ENCODE assay signal across 1 cellular context in the genomic region with DNA sequence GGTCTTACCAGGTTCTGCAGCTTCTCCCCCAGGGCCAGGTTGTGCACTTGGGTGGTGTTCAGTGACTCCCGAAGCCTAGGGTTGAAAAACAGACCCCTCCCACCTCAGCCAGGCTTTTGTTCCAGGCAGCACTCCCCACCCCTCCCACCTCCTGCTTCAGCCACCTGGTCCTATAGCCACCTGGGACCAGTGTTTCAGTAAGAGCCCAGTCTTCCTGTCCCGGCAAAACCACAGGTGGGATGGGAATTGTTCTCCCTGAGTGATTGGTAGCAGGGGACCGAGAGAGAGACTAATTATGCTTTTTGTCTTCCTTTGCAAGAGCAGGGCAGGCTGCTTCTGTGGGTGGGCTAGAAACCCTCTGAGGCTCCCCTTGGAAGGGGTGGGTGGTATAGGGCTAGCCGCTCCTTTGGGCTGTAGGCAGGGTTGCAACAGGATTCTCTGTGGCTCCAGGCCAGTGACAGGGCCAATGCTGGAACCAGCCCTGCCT.
TF ChIP-seq lines count a peak whose summit lies in the region.

No MANE protein-coding gene starts in this region.

TF ChIP-seq in WTC11, 78 proteins besides CTCF, POLR2A, EP300 and RAD21 (continued from another document):
- no peak for TF ChIP-seq SMAD3 (CRISPR knock-in tag; IDR thresholded peaks at IDR 0.05; ENCODE audit: borderline replicate concordance)
